Comparison of ENCODE assay signal across 1 cellular context in the genomic region with DNA sequence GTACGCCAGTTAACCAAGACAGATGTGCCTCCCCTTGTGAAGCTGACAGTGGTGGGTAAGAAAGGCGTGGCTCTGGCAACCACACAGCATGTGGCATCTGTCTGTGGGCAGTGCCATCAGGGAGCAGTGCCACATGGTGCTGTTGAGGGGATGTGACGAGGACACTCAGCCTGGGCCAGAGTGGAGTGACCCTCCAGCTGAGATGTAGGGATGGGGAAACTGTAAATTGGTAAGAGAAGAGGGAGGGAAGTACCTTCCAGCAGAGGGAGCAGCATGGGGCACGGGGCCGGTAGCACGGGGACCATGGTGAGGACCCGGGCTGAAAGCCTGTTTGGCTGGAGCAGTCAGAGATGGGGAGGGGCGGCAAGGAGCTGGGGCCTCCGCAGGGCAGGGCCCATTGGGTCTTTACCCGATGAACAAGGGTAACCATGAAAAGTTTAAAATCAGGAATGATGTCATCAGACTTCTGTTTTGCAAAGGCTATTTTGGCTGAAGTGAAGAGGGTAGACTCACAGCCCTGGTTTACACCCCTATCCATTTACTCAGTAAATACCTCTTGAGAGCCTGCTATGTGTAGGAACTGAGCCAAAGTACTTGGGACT.
TF ChIP-seq lines count a peak whose summit lies in the region.

No MANE protein-coding gene starts in this region.

TF ChIP-seq in GM12878, 131 proteins besides CTCF, POLR2A, EP300 and RAD21:
- TF ChIP-seq IKZF2 (IDR thresholded peaks at IDR 0.05) (no peak), ZNF622 (IDR thresholded peaks at IDR 0.05) (no peak), ASH2L (IDR thresholded peaks at IDR 0.05; ENCODE audit: borderline replicate concordance, low read depth) (no peak), RAD51 (IDR thresholded peaks at IDR 0.05) (no peak), ATF7 (IDR thresholded peaks at IDR 0.05; ENCODE audit: low read depth) (peak; percentile 73), NR2C1 (IDR thresholded peaks at IDR 0.05) (no peak)
